In the genomic region with DNA sequence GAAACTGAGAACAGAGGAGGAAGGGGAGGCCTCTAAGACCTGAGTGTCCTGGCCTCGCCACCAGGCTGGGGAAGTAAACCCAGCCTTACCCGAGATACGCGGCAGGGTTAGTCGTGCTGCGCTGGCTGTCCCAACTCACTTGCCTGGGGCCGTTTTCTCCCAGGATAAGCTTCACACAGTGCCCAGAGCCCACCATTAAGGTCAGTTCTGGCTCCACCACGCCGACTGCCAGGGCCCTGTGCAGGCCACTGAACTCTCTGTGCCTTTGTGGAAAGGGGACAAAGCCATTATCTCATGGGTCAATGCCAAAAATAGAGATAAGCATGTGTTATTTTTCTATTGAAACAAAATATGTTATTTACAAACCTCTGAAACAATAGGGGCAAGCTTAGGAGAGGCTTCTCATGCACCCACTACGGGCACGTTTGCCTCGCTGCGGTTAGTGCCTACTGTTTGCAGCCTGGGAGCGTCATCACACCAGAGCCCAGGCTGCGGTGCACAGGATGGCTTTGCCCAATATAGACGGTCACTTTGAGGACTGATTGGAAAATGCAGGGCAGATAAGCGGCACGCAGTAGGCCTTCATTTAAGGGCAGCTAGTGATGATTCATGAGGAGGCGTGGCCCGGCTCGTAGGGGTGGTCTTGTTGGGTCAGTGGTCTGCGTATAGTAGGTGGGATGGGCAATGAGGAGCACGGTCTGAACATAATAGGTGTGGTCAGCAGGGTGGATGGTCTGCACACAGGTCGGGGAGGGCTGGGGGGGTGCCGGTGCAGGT, we compare ENCODE assay signal across 2 cellular contexts.
TF ChIP-seq lines count a peak whose summit lies in the region.

No MANE protein-coding gene starts in this region.

TF ChIP-seq in A549, 52 proteins besides CTCF, POLR2A, EP300 and RAD21 (continued from another document):
- TF ChIP-seq, protein P1, sequence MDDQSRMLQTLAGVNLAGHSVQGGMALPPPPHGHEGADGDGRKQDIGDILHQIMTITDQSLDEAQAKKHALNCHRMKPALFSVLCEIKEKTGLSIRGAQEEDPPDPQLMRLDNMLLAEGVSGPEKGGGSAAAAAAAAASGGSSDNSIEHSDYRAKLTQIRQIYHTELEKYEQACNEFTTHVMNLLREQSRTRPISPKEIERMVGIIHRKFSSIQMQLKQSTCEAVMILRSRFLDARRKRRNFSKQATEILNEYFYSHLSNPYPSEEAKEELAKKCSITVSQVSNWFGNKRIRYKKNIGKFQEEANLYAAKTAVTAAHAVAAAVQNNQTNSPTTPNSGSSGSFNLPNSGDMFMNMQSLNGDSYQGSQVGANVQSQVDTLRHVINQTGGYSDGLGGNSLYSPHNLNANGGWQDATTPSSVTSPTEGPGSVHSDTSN (IDR thresholded peaks at IDR 0.05): no peak
- TF ChIP-seq HOXA7 (CRISPR knock-in tag; IDR thresholded peaks at IDR 0.05): no peak
- no peak for TF ChIP-seq ZFP36 (IDR thresholded peaks at IDR 0.05; ENCODE audit: borderline replicate concordance, partially characterized antibody)
- no peak for TF ChIP-seq ZNF302 (CRISPR knock-in tag; IDR thresholded peaks at IDR 0.05)
- TF ChIP-seq SMC3 (IDR thresholded peaks at IDR 0.05): no peak
- no peak for TF ChIP-seq RCOR1 (IDR thresholded peaks at IDR 0.05; ENCODE audit: low read depth, low read length)
- TF ChIP-seq PHF8 (IDR thresholded peaks at IDR 0.05; ENCODE audit: borderline replicate concordance, low read depth): no peak
- TF ChIP-seq KDM5A (IDR thresholded peaks at IDR 0.05): no peak
- no peak for TF ChIP-seq JUN (IDR thresholded peaks at IDR 0.05)
- TF ChIP-seq GATA3 (IDR thresholded peaks at IDR 0.05; ENCODE audit: borderline replicate concordance): no peak
- no peak for TF ChIP-seq NPAS2 (CRISPR knock-in tag; IDR thresholded peaks at IDR 0.05; ENCODE audit: borderline replicate concordance)

TF ChIP-seq in GM23338, 12 proteins besides CTCF, POLR2A, EP300 and RAD21 (continued from another document):
- no peak for TF ChIP-seq ZNF462 (CRISPR knock-in tag; IDR thresholded peaks at IDR 0.05)
- TF ChIP-seq EZH2 (IDR thresholded peaks at IDR 0.05; ENCODE audit: low read depth, unreplicated experiment): no peak
- TF ChIP-seq, protein P2, sequence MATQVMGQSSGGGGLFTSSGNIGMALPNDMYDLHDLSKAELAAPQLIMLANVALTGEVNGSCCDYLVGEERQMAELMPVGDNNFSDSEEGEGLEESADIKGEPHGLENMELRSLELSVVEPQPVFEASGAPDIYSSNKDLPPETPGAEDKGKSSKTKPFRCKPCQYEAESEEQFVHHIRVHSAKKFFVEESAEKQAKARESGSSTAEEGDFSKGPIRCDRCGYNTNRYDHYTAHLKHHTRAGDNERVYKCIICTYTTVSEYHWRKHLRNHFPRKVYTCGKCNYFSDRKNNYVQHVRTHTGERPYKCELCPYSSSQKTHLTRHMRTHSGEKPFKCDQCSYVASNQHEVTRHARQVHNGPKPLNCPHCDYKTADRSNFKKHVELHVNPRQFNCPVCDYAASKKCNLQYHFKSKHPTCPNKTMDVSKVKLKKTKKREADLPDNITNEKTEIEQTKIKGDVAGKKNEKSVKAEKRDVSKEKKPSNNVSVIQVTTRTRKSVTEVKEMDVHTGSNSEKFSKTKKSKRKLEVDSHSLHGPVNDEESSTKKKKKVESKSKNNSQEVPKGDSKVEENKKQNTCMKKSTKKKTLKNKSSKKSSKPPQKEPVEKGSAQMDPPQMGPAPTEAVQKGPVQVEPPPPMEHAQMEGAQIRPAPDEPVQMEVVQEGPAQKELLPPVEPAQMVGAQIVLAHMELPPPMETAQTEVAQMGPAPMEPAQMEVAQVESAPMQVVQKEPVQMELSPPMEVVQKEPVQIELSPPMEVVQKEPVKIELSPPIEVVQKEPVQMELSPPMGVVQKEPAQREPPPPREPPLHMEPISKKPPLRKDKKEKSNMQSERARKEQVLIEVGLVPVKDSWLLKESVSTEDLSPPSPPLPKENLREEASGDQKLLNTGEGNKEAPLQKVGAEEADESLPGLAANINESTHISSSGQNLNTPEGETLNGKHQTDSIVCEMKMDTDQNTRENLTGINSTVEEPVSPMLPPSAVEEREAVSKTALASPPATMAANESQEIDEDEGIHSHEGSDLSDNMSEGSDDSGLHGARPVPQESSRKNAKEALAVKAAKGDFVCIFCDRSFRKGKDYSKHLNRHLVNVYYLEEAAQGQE (IDR thresholded peaks at IDR 0.05; ENCODE audit: unreplicated experiment): no peak
- TF ChIP-seq STAT1 (IDR thresholded peaks at IDR 0.05; ENCODE audit: unreplicated experiment): no peak
- no peak for TF ChIP-seq ZNF114 (CRISPR knock-in tag; IDR thresholded peaks at IDR 0.05)
- no peak for TF ChIP-seq ETS1 (IDR thresholded peaks at IDR 0.05)
TF ChIP-seq in GM23338: peak in this region for 0.
